Comparison of ENCODE assay signal across 2 cellular contexts in genomic region chr22:23844739-23845202, GRCh38.
TF ChIP-seq lines count a peak whose summit lies in the region.

No MANE protein-coding gene starts in this region.

TF ChIP-seq in HepG2, 621 proteins besides CTCF, POLR2A, EP300 and RAD21:
- TF ChIP-seq CHCHD3 (CRISPR knock-in tag; IDR thresholded peaks at IDR 0.05) (no peak), ZMYM3 (CRISPR knock-in tag; IDR thresholded peaks at IDR 0.05) (peak; percentile 85), MXD1 (CRISPR knock-in tag; IDR thresholded peaks at IDR 0.05) (0 out of 2 replicates have a peak, but pooled peaks have one; percentile 47), ZNF121 (CRISPR knock-in tag; IDR thresholded peaks at IDR 0.05) (peak; percentile 93), KDM1A (CRISPR knock-in tag; IDR thresholded peaks at IDR 0.05) (0 out of 2 replicates have a peak, but pooled peaks have one; percentile 15)

TF ChIP-seq in WTC11, 78 proteins besides CTCF, POLR2A, EP300 and RAD21:
- TF ChIP-seq ZNF121 (CRISPR knock-in tag; IDR thresholded peaks at IDR 0.05), result peak; percentile 61; the same call in 1 of the 2 replicates
- TF ChIP-seq PRDM15 (CRISPR knock-in tag; IDR thresholded peaks at IDR 0.05), result no peak
- TF ChIP-seq ZNF396 (CRISPR knock-in tag; IDR thresholded peaks at IDR 0.05; ENCODE audit: borderline replicate concordance), result no peak
- no peak for TF ChIP-seq ZNF671 (CRISPR knock-in tag; IDR thresholded peaks at IDR 0.05)
